Comparison of ENCODE assay signal across 1 cellular context in genomic region chr9:9920425-9920824, GRCh38.
TF ChIP-seq lines count a peak whose summit lies in the region.

No MANE protein-coding gene starts in this region.

TF ChIP-seq in GM23338, 12 proteins besides CTCF, POLR2A, EP300 and RAD21 (continued from another document):
- TF ChIP-seq, protein P1, sequence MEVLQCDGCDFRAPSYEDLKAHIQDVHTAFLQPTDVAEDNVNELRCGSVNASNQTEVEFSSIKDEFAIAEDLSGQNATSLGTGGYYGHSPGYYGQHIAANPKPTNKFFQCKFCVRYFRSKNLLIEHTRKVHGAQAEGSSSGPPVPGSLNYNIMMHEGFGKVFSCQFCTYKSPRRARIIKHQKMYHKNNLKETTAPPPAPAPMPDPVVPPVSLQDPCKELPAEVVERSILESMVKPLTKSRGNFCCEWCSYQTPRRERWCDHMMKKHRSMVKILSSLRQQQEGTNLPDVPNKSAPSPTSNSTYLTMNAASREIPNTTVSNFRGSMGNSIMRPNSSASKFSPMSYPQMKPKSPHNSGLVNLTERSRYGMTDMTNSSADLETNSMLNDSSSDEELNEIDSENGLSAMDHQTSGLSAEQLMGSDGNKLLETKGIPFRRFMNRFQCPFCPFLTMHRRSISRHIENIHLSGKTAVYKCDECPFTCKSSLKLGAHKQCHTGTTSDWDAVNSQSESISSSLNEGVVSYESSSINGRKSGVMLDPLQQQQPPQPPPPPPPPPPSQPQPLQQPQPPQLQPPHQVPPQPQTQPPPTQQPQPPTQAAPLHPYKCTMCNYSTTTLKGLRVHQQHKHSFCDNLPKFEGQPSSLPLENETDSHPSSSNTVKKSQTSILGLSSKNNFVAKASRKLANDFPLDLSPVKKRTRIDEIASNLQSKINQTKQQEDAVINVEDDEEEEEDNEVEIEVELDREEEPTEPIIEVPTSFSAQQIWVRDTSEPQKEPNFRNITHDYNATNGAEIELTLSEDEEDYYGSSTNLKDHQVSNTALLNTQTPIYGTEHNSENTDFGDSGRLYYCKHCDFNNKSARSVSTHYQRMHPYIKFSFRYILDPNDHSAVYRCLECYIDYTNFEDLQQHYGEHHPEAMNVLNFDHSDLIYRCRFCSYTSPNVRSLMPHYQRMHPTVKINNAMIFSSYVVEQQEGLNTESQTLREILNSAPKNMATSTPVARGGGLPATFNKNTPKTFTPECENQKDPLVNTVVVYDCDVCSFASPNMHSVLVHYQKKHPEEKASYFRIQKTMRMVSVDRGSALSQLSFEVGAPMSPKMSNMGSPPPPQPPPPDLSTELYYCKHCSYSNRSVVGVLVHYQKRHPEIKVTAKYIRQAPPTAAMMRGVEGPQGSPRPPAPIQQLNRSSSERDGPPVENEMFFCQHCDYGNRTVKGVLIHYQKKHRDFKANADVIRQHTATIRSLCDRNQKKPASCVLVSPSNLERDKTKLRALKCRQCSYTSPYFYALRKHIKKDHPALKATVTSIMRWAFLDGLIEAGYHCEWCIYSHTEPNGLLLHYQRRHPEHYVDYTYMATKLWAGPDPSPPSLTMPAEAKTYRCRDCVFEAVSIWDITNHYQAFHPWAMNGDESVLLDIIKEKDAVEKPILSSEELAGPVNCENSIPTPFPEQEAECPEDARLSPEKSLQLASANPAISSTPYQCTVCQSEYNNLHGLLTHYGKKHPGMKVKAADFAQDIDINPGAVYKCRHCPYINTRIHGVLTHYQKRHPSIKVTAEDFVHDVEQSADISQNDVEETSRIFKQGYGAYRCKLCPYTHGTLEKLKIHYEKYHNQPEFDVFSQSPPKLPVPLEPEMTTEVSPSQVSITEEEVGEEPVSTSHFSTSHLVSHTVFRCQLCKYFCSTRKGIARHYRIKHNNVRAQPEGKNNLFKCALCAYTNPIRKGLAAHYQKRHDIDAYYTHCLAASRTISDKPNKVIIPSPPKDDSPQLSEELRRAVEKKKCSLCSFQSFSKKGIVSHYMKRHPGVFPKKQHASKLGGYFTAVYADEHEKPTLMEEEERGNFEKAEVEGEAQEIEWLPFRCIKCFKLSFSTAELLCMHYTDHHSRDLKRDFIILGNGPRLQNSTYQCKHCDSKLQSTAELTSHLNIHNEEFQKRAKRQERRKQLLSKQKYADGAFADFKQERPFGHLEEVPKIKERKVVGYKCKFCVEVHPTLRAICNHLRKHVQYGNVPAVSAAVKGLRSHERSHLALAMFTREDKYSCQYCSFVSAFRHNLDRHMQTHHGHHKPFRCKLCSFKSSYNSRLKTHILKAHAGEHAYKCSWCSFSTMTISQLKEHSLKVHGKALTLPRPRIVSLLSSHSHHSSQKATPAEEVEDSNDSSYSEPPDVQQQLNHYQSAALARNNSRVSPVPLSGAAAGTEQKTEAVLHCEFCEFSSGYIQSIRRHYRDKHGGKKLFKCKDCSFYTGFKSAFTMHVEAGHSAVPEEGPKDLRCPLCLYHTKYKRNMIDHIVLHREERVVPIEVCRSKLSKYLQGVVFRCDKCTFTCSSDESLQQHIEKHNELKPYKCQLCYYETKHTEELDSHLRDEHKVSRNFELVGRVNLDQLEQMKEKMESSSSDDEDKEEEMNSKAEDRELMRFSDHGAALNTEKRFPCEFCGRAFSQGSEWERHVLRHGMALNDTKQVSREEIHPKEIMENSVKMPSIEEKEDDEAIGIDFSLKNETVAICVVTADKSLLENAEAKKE (CRISPR knock-in tag; IDR thresholded peaks at IDR 0.05) = no peak
- TF ChIP-seq NANOG (IDR thresholded peaks at IDR 0.05; ENCODE audit: borderline replicate concordance) (no peak), JUNB (IDR thresholded peaks at IDR 0.05; ENCODE audit: unreplicated experiment) (no peak), ZNF114 (CRISPR knock-in tag; IDR thresholded peaks at IDR 0.05) (no peak), POLR2AphosphoS5 (IDR thresholded peaks at IDR 0.05; ENCODE audit: low read depth) (no peak), EZH2 (IDR thresholded peaks at IDR 0.05; ENCODE audit: low read depth, unreplicated experiment) (no peak), REST (IDR thresholded peaks at IDR 0.05; ENCODE audit: unreplicated experiment) (no peak), EZH2phosphoT487 (IDR thresholded peaks at IDR 0.05; ENCODE audit: unreplicated experiment) (no peak), CREB1 (CRISPR knock-in tag; IDR thresholded peaks at IDR 0.05; ENCODE audit: low read depth) (no peak)
- TF ChIP-seq, protein P2, sequence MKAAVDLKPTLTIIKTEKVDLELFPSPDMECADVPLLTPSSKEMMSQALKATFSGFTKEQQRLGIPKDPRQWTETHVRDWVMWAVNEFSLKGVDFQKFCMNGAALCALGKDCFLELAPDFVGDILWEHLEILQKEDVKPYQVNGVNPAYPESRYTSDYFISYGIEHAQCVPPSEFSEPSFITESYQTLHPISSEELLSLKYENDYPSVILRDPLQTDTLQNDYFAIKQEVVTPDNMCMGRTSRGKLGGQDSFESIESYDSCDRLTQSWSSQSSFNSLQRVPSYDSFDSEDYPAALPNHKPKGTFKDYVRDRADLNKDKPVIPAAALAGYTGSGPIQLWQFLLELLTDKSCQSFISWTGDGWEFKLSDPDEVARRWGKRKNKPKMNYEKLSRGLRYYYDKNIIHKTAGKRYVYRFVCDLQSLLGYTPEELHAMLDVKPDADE (IDR thresholded peaks at IDR 0.05) = no peak
TF ChIP-seq in GM23338: peak in this region for 0.
